Comparison of ENCODE assay signal across 8 cellular contexts in genomic region chr21:44485254-44485793, GRCh38. TPM values are rescaled to one million over a fixed set of nuclear protein-coding genes. Genes with fewer than 3 reads are reported as not detected.
DNase-seq lines count a peak whose midpoint lies in the region; ATAC-seq and TF ChIP-seq lines count a peak whose summit lies in the region.

No MANE protein-coding gene starts in this region.

- no peaks in the 10 kb centered on the region for H4K20me1 ChIP-seq in neural cell (ENCODE audit: insufficient read depth)

- no peak for TF ChIP-seq POLR2A in vagina (IDR thresholded peaks at IDR 0.05)

- no peaks in the 10 kb centered on the region for H3K4me1 ChIP-seq in vagina

- no peak overlapping the region for H3K9ac ChIP-seq in neural cell (ENCODE audit: low read length)

- H3K4me3 Mint-ChIP-seq in chondrocyte (ENCODE audit: unreplicated experiment) = peak overlapping the region; percentile 83

- H3K27ac ChIP-seq in neural cell (ENCODE audit: low read length) (no peak overlapping the region), vagina (no peak overlapping the region)

- peak overlapping the region; percentile 80 for H3K27ac Mint-ChIP-seq in chondrocyte (ENCODE audit: unreplicated experiment)

- peak; percentile 71 for DNase-seq in DMS114 treated with DMSO at 0.1 percent for 48 hours (lab: John Stamatoyannopoulos, UW; ENCODE audit: unreplicated experiment)
- no peak for DNase-seq in chondrocyte (ENCODE audit: low spot score)
- no peak for DNase-seq in vagina (ENCODE audit: extremely low spot score in 2 of 2)
- DNase-seq in posterior vena cava (ENCODE audit: low spot score) = no peak

- no peak overlapping the region for H3K4me2 ChIP-seq in neural cell (ENCODE audit: low read length)

- H3K36me3 ChIP-seq in neural cell (ENCODE audit: insufficient read depth, low read length) (no peaks in the 10 kb centered on the region), vagina (no peaks in the 10 kb centered on the region)

- H2AFZ ChIP-seq in neural cell (ENCODE audit: low read depth, low read length) = no peak overlapping the region

- H3K27me3 ChIP-seq in neural cell (ENCODE audit: insufficient read depth, low read depth, low read length) (no peaks in the 10 kb centered on the region), vagina (no peaks in the 10 kb centered on the region)

- H3F3A ChIP-seq in neural cell (ENCODE audit: insufficient read depth, low read length, poor library complexity, severe bottlenecking) = no peaks in the 10 kb centered on the region

- H3K4me1 Mint-ChIP-seq in chondrocyte (ENCODE audit: low read depth) = peaks cover 2% of the 10 kb centered on the region

- H3K9me3 ChIP-seq in neural cell (ENCODE audit: low read length) (no peaks in the 10 kb centered on the region), vagina (no peaks in the 10 kb centered on the region)

- TF ChIP-seq RAD21 in neural cell (conservative IDR thresholded peaks at IDR 0.05) = no peak

- peak overlapping the region; percentile 31 for H3K4me3 ChIP-seq in neural cell (ENCODE audit: low read length)
- peak overlapping the region in 1 of 2 donors; percentile 22 for H3K4me3 ChIP-seq in vagina

- H3K9me3 Mint-ChIP-seq in chondrocyte (ENCODE audit: low read depth) = no peaks in the 10 kb centered on the region

- intact Hi-C loops in vagina (cut with DNase I) = no loop called here
- intact Hi-C loops in posterior vena cava (cut with DNase I) = no loop called here

- H3K79me2 ChIP-seq in neural cell (replicated peaks; ENCODE audit: insufficient read depth, low read length) = no peaks in the 10 kb centered on the region

- TF ChIP-seq CTCF in chondrocyte (IDR thresholded peaks at IDR 0.05) = peak; percentile 76
- no peak for TF ChIP-seq CTCF in neural cell (IDR thresholded peaks at IDR 0.05; ENCODE audit: poor library complexity, severe bottlenecking)
- no peak for TF ChIP-seq CTCF in vagina (IDR thresholded peaks at IDR 0.05)

- peaks cover 9% of the 10 kb centered on the region for H3K27me3 Mint-ChIP-seq in chondrocyte (ENCODE audit: low read depth)

- TF ChIP-seq EP300 in neural cell (conservative IDR thresholded peaks at IDR 0.05; ENCODE audit: poor library complexity, severe bottlenecking) = no peak

- no peaks in the 10 kb centered on the region for H3K36me3 Mint-ChIP-seq in chondrocyte (ENCODE audit: low read depth)

- ATAC-seq in SK-N-SH treated with all-trans-retinoic acid at 6 μM for 48 hours (peak; percentile 88), GM18907 (IDR thresholded peaks at IDR 0.05; ENCODE audit: unreplicated experiment) (no peak), GM18909 (IDR thresholded peaks at IDR 0.05; ENCODE audit: poor library complexity, unreplicated experiment) (no peak)

- H3K9me2 ChIP-seq in neural cell (ENCODE audit: insufficient read depth, low read length) = no peaks in the 10 kb centered on the region

TF ChIP-seq in SK-N-SH treated with all-trans-retinoic acid at 6 μM for 48 hours, 23 proteins besides CTCF, POLR2A, EP300 and RAD21 (continues in another document):
- no peak for TF ChIP-seq ZFP30 (CRISPR knock-in tag; IDR thresholded peaks at IDR 0.05)
- TF ChIP-seq TOX (CRISPR knock-in tag; IDR thresholded peaks at IDR 0.05; ENCODE audit: borderline replicate concordance) = no peak
- TF ChIP-seq PPARA (CRISPR knock-in tag; IDR thresholded peaks at IDR 0.05; ENCODE audit: borderline replicate concordance) = no peak
- TF ChIP-seq ZFP3 (CRISPR knock-in tag; IDR thresholded peaks at IDR 0.05) = no peak
- no peak for TF ChIP-seq ZC3H10 (CRISPR knock-in tag; IDR thresholded peaks at IDR 0.05)
- no peak for TF ChIP-seq BACH2 (CRISPR knock-in tag; IDR thresholded peaks at IDR 0.05; ENCODE audit: borderline replicate concordance)
- no peak for TF ChIP-seq CSDC2 (CRISPR knock-in tag; IDR thresholded peaks at IDR 0.05)
- no peak for TF ChIP-seq ISL1 (CRISPR knock-in tag; IDR thresholded peaks at IDR 0.05)
- TF ChIP-seq SNAI2 (CRISPR knock-in tag; IDR thresholded peaks at IDR 0.05) = no peak
- TF ChIP-seq ZNF70 (CRISPR knock-in tag; IDR thresholded peaks at IDR 0.05) = no peak
- TF ChIP-seq CREB5 (CRISPR knock-in tag; IDR thresholded peaks at IDR 0.05; ENCODE audit: low read depth) = no peak
- no peak for TF ChIP-seq TCF4 (CRISPR knock-in tag; IDR thresholded peaks at IDR 0.05; ENCODE audit: borderline replicate concordance)

TF ChIP-seq in neural cell, 6 proteins besides CTCF, POLR2A, EP300 and RAD21:
- TF ChIP-seq MXI1 (conservative IDR thresholded peaks at IDR 0.05; ENCODE audit: poor library complexity, severe bottlenecking) (no peak), TAF1 (IDR thresholded peaks at IDR 0.05; ENCODE audit: low read depth) (no peak), REST (IDR thresholded peaks at IDR 0.05; ENCODE audit: borderline replicate concordance) (no peak), EZH2 (IDR thresholded peaks at IDR 0.05; ENCODE audit: borderline replicate concordance, insufficient read depth, low read length, poor library complexity, severe bottlenecking) (no peak), POLR2AphosphoS5 (IDR thresholded peaks at IDR 0.05) (no peak), SMC3 (conservative IDR thresholded peaks at IDR 0.05; ENCODE audit: poor library complexity) (no peak)

RNA-seq across cellular contexts. Expression of gene LRRC3, which starts 30.0 kb away (rescaled TPM):
- 3.3 to 8.0 TPM (median 7.4 TPM) in 3 replicates for total RNA-seq in chondrocyte
- 3.8 and 5.0 TPM in 2 replicates for polyA plus RNA-seq in neural cell
- 13.1 and 14.0 TPM in 2 replicates for polyA minus RNA-seq in neural cell
- 2.5 TPM for total RNA-seq in vagina
- total RNA-seq in posterior vena cava = 1 to 10 TPM; 1.5 to 1.8 TPM

RNA-seq across cellular contexts. Expression of gene KRTAP10-1, which starts 54.7 kb away (rescaled TPM):
- not detected in 3 replicates for total RNA-seq in chondrocyte
- polyA plus RNA-seq in neural cell = not detected in 2 replicates
- polyA minus RNA-seq in neural cell = not detected in 2 replicates
- total RNA-seq in vagina = not detected
- total RNA-seq in posterior vena cava = not detected
